Comparison of ENCODE assay signal across 8 cellular contexts in genomic region chr3:15646924-15647511, GRCh38. TPM values are rescaled to one million over a fixed set of nuclear protein-coding genes. Genes with fewer than 3 reads are reported as not detected.
DNase-seq lines count a peak whose midpoint lies in the region; ATAC-seq and TF ChIP-seq lines count a peak whose summit lies in the region.

No MANE protein-coding gene starts in this region.

- intact Hi-C loops in OCI-LY7 (cut with micrococcal nuclease; ENCODE audit: unreplicated experiment) = no loop called here
- intact Hi-C loops in dendritic cell treated with granulocyte-macrophage colony-stimulating factor and Interleukin-4, amounts not matched to agents 40 ng/mL and 50 ng/mL, for 4 days (cut with micrococcal nuclease) = no loop called here
- intact Hi-C loops in naive thymus-derived CD4-positive, alpha-beta T cell (cut with micrococcal nuclease) = loop anchor here (1.0 to 5.0 kb wide), 8 partner anchors 11 to 210 kb away; partner anchors contain the start of genes ANKRD28 (in 1 of the 2), BTD (in 1 of the 2) and HACL1 (in 1 of the 2)

- BruUV-seq in OCI-LY7 (replicated peaks; lab: Mats Ljungman, UMichigan) = no TSS peak

- peaks cover 42% of the 10 kb centered on the region for H3K27me3 Mint-ChIP-seq in dendritic cell treated with granulocyte-macrophage colony-stimulating factor and Interleukin-4, amounts not matched to agents 40 ng/mL and 50 ng/mL, for 4 days
- peaks cover 0 to 17% (median 11%) of the 10 kb centered on the region in 5 donors for H3K27me3 Mint-ChIP-seq in naive thymus-derived CD4-positive, alpha-beta T cell

- peaks cover 23% of the 10 kb centered on the region for H3K4me1 Mint-ChIP-seq in dendritic cell treated with granulocyte-macrophage colony-stimulating factor and Interleukin-4, amounts not matched to agents 40 ng/mL and 50 ng/mL, for 4 days (ENCODE audit: low read depth)
- H3K4me1 Mint-ChIP-seq in naive thymus-derived CD4-positive, alpha-beta T cell = peaks cover 34 to 63% (median 60%) of the 10 kb centered on the region in 7 donors

- peak; percentile 8 for ATAC-seq in GM21723 (IDR thresholded peaks at IDR 0.05; ENCODE audit: unreplicated experiment)
- ATAC-seq in naive thymus-derived CD4-positive, alpha-beta T cell = peak; percentile 26

- H3K36me3 Mint-ChIP-seq in dendritic cell treated with granulocyte-macrophage colony-stimulating factor and Interleukin-4, amounts not matched to agents 40 ng/mL and 50 ng/mL, for 4 days (ENCODE audit: low read depth) = peaks cover 15% of the 10 kb centered on the region
- H3K36me3 Mint-ChIP-seq in naive thymus-derived CD4-positive, alpha-beta T cell = peaks cover 0 to 36% (median 31%) of the 10 kb centered on the region in 5 donors

- H2AFZ ChIP-seq in OCI-LY7 (ENCODE audit: low read length) = no peak overlapping the region

- H3K27ac Mint-ChIP-seq in dendritic cell treated with granulocyte-macrophage colony-stimulating factor and Interleukin-4, amounts not matched to agents 40 ng/mL and 50 ng/mL, for 4 days = peak overlapping the region; percentile 74
- peak overlapping the region in 7 of 9 donors; percentile 29 to 75 (median 54) for H3K27ac Mint-ChIP-seq in naive thymus-derived CD4-positive, alpha-beta T cell

- no peak overlapping the region for H3K27ac ChIP-seq in OCI-LY7 (ENCODE audit: low read depth, low read length, poor library complexity, severe bottlenecking)
- no peak overlapping the region for H3K27ac ChIP-seq in naive thymus-derived CD4-positive, alpha-beta T cell (ENCODE audit: low read depth, low read length)

- TF ChIP-seq CTCF in OCI-LY7 (conservative IDR thresholded peaks at IDR 0.05; ENCODE audit: low read length) = no peak

- peak overlapping the region; percentile 59 for H3K4me2 ChIP-seq in OCI-LY7 (ENCODE audit: low read length)

- H3K9me3 ChIP-seq in OCI-LY7 (ENCODE audit: low read length) = no peaks in the 10 kb centered on the region
- no peaks in the 10 kb centered on the region for H3K9me3 ChIP-seq in naive thymus-derived CD4-positive, alpha-beta T cell (ENCODE audit: control insufficient read depth in 2 of 3, low read length in 3 of 3)

- H3K9me2 ChIP-seq in OCI-LY7 (ENCODE audit: insufficient read depth, low read length) = no peaks in the 10 kb centered on the region

- no peaks in the 10 kb centered on the region for H3K36me3 ChIP-seq in OCI-LY7 (ENCODE audit: insufficient read depth, low read length)
- peaks cover 0 to 9% (median 0%) of the 10 kb centered on the region in 3 experiments for H3K36me3 ChIP-seq in naive thymus-derived CD4-positive, alpha-beta T cell (ENCODE audit: control insufficient read depth in 2 of 3, insufficient read depth in 3 of 3, low read length in 3 of 3)

- CTCF ChIA-PET in OCI-LY7 (lab: Charles Lee; ENCODE audit: unreplicated experiment) = no interaction called here
- CTCF ChIA-PET in naive thymus-derived CD4-positive, alpha-beta T cell (lab: Charles Lee) = interaction anchor here (0.8 to 1.4 kb wide), 2 partner anchors 12 to 17 kb away, joined by 3 to 4 read pairs; no protein-coding TSS in a partner anchor

- POLR2A ChIA-PET in OCI-LY7 (lab: Charles Lee) = interaction anchor here (0.6 to 0.7 kb wide), 2 partner anchors 65 to 79 kb away, joined by 3 read pairs; no protein-coding TSS in a partner anchor
- POLR2A ChIA-PET in naive thymus-derived CD4-positive, alpha-beta T cell (lab: Charles Lee) = interaction anchor here (1.0 to 1.5 kb wide), 3 partner anchors 20 to 45 kb away, joined by 3 to 4 read pairs (median 3); partner anchors contain the start of genes BTD and HACL1

- no peaks in the 10 kb centered on the region for H4K20me1 ChIP-seq in OCI-LY7 (ENCODE audit: insufficient read depth, low read length)

- H3K27me3 ChIP-seq in naive thymus-derived CD4-positive, alpha-beta T cell (ENCODE audit: control insufficient read depth in 2 of 2, insufficient read depth in 2 of 2, low read length in 2 of 2) = no peaks in the 10 kb centered on the region

- H3K4me1 ChIP-seq in OCI-LY7 (ENCODE audit: insufficient read depth, low read length, poor library complexity, severe bottlenecking) = peaks cover 17% of the 10 kb centered on the region
- peaks cover 38 to 44% of the 10 kb centered on the region in 2 donors for H3K4me1 ChIP-seq in naive thymus-derived CD4-positive, alpha-beta T cell (ENCODE audit: control insufficient read depth in 2 of 2, insufficient read depth in 2 of 2, low read length in 2 of 2)

- H3K79me2 ChIP-seq in OCI-LY7 (ENCODE audit: insufficient read depth, low read depth, low read length) = no peaks in the 10 kb centered on the region

- H3K9me3 Mint-ChIP-seq in dendritic cell treated with granulocyte-macrophage colony-stimulating factor and Interleukin-4, amounts not matched to agents 40 ng/mL and 50 ng/mL, for 4 days = no peaks in the 10 kb centered on the region
- H3K9me3 Mint-ChIP-seq in naive thymus-derived CD4-positive, alpha-beta T cell = peaks cover 0 to 10% (median 0%) of the 10 kb centered on the region in 11 donors

- H3K4me3 ChIP-seq in OCI-LY7 (ENCODE audit: low read depth, low read length, poor library complexity, severe bottlenecking) = no peak overlapping the region
- peak overlapping the region; percentile 14 for H3K4me3 ChIP-seq in naive thymus-derived CD4-positive, alpha-beta T cell (ENCODE audit: low read length)

- H3K4me3 Mint-ChIP-seq in dendritic cell treated with granulocyte-macrophage colony-stimulating factor and Interleukin-4, amounts not matched to agents 40 ng/mL and 50 ng/mL, for 4 days = no peak overlapping the region
- peak overlapping the region; percentile 58 to 85 (median 76) for H3K4me3 Mint-ChIP-seq in naive thymus-derived CD4-positive, alpha-beta T cell

- peak; percentile 90 for DNase-seq in AG20443 (ENCODE audit: low spot score)
- DNase-seq in OCI-LY7 (ENCODE audit: low spot score) = no peak
- DNase-seq in naive thymus-derived CD4-positive, alpha-beta T cell = no peak
- no peak for DNase-seq in stimulated activated CD4-positive, alpha-beta T cell treated with anti-CD3 and anti-CD28 coated beads, Interleukin-4, amount 100 ng/mL, for 1 hour
- no peak for DNase-seq in NCI-H187 treated with DMSO at 0.1 percent for 48 hours (lab: John Stamatoyannopoulos, UW)
- no peak for DNase-seq in SIG-M5 treated with dmso at 0.1 percent for 504 hours (lab: John Stamatoyannopoulos, UW; ENCODE audit: unreplicated experiment)

RNA-seq across cellular contexts. Expression of gene BTD, which starts 45.5 kb away (rescaled TPM):
- total RNA-seq in OCI-LY7 (2014; rRNA removed; shearing (Covaris generic)) = 4.7 and 6.0 TPM in 2 replicates
- 4.2 and 4.8 TPM in 2 replicates for total RNA-seq in OCI-LY7 (2022)
- total RNA-seq in naive thymus-derived CD4-positive, alpha-beta T cell = 10 to 100 TPM in 4 of 5 experiments, 1 to 10 TPM in 1; 6.8 to 23.3 (median 15.5) TPM
- polyA plus RNA-seq in naive thymus-derived CD4-positive, alpha-beta T cell = 10 to 100 TPM; 17.0 to 18.8 TPM

RNA-seq across cellular contexts. Expression of gene HACL1, which starts 45.6 kb away (rescaled TPM):
- total RNA-seq in OCI-LY7 (2014; rRNA removed; shearing (Covaris generic)) = 13.9 and 25.5 TPM in 2 replicates
- total RNA-seq in OCI-LY7 (2022) = 22.0 and 29.1 TPM in 2 replicates
- total RNA-seq in naive thymus-derived CD4-positive, alpha-beta T cell = 10 to 100 TPM; 18.7 to 41.4 (median 35.4) TPM
- polyA plus RNA-seq in naive thymus-derived CD4-positive, alpha-beta T cell = 10 to 100 TPM; 40.1 to 40.9 TPM

Comparison
In these comparisons a context has a peak if more than half of its experiments do, and no peak if none do; other contexts are left out.
1. intact Hi-C loops: an anchor here in naive thymus-derived CD4-positive, alpha-beta T cell (1.0 to 5.0 kb wide); none called in OCI-LY7 and dendritic cell treated with granulocyte-macrophage colony-stimulating factor and Interleukin-4, amounts not matched to agents 40 ng/mL and 50 ng/mL, for 4 days.